20 cellular contexts compared by ENCODE assay signal in genomic region chr4:166421556-166422156, GRCh38.
DNase-seq lines count a peak whose midpoint lies in the region; ATAC-seq, FAIRE-seq and TF ChIP-seq lines count a peak whose summit lies in the region.
"Had no signal": no experiment of that assay in that cellular context is flagged by ENCODE, and none has a peak within 500 bp of the region (broad histone marks: within the 10 kb centered on the region; RNA-seq: fewer than 3 reads in every experiment).

No MANE protein-coding gene starts in this region.

- H2BK12ac ChIP-seq in mesenchymal stem cell (ENCODE audit: low read length in 2 of 2) = peak overlapping the region in 1 of 2 experiments; percentile 29

- H3K27me3 ChIP-seq in ACC112 (ENCODE audit: insufficient read depth, low read length) (no peaks in the 10 kb centered on the region), bronchial epithelial cell (ENCODE audit: control insufficient read depth, insufficient read depth, low read length) (no peaks in the 10 kb centered on the region), mesenchymal stem cell (ENCODE audit: control insufficient read depth in 1 of 2, insufficient read depth in 1 of 2, low read length in 2 of 2) (no peaks in the 10 kb centered on the region)
- H3K27me3 ChIP-seq: gastrocnemius medialis had no signal

- H3K9ac ChIP-seq in mesenchymal stem cell (ENCODE audit: low read length) = peak overlapping the region; percentile 80
- H3K9ac ChIP-seq: parathyroid adenoma had no signal

- no peaks in the 10 kb centered on the region for H3K79me1 ChIP-seq in mesenchymal stem cell (replicated peaks; ENCODE audit: low read length, poor library complexity, severe bottlenecking)

- no peak overlapping the region for H2BK15ac ChIP-seq in mesenchymal stem cell (ENCODE audit: low read depth, poor library complexity, severe bottlenecking)

- no peak overlapping the region for H3K14ac ChIP-seq in mesenchymal stem cell (ENCODE audit: low read length in 2 of 2)

- peak; percentile 75 for DNase-seq in MV-4-11 (lab: John Stamatoyannopoulos, UW)
- DNase-seq in bronchial epithelial cell (ENCODE audit: low read depth) = peak; percentile 24
- peak; percentile 1 for DNase-seq in mesenchymal stem cell
- no peak for DNase-seq in D721Med (ENCODE audit: insufficient read length, low spot score)
- no peak for DNase-seq in stimulated activated CD4-positive, alpha-beta T cell treated with anti-CD3 and anti-CD28 coated beads, Interleukin-2, amount 100 ng/mL, for 24 hours
- no peak for DNase-seq in omental fat pad (ENCODE audit: low spot score)
- DNase-seq in cerebellum (ENCODE audit: low spot score) = no peak
- DNase-seq: activated CD4-positive, alpha-beta memory T cell treated with anti-CD3 and anti-CD28 coated beads for 36 hours; CD8-positive, alpha-beta T cell; gastrocnemius medialis; islet precursor cell; NCI-H146; NCI-H510A treated with DMSO at 0.1 percent for 48 hours; stimulated activated CD4-positive, alpha-beta T cell treated with anti-CD3 and anti-CD28 coated beads, Interleukin-15, amount 100 ng/mL, for 24 hours; substantia nigra had no signal

- H2BK5ac ChIP-seq in mesenchymal stem cell (ENCODE audit: low read depth, low read length, poor library complexity, severe bottlenecking) = peak overlapping the region; percentile 5

- H3K36me3 ChIP-seq in ACC112 (ENCODE audit: insufficient read depth, low read length) (no peaks in the 10 kb centered on the region), bronchial epithelial cell (ENCODE audit: control insufficient read depth, insufficient read depth, low read length) (no peaks in the 10 kb centered on the region), mesenchymal stem cell (ENCODE audit: control insufficient read depth in 1 of 2, insufficient read depth in 2 of 2, low read depth in 1 of 2, low read length in 2 of 2) (no peaks in the 10 kb centered on the region)
- H3K36me3 ChIP-seq: gastrocnemius medialis had no signal

- TF ChIP-seq CTCF in bronchial epithelial cell (IDR thresholded peaks at IDR 0.05; ENCODE audit: insufficient read depth, low read length, severe bottlenecking) (no peak), D721Med (IDR thresholded peaks at IDR 0.05; ENCODE audit: insufficient read depth, missing control alignments) (no peak), omental fat pad (IDR thresholded peaks at IDR 0.05) (no peak)

- H3K4me2 ChIP-seq in mesenchymal stem cell (ENCODE audit: low read length, poor library complexity, severe bottlenecking) = no peak overlapping the region
- H3K4me2 ChIP-seq: A549 had no signal

- H2BK120ac ChIP-seq in mesenchymal stem cell (ENCODE audit: low read depth, low read length) = no peak overlapping the region

- no peak overlapping the region for H3K18ac ChIP-seq in mesenchymal stem cell (ENCODE audit: low read depth in 1 of 2, low read length in 2 of 2)

- no peak for ATAC-seq in omental fat pad (ENCODE audit: low FRiP score)
- ATAC-seq: A549; CD8-positive, alpha-beta T cell; gastrocnemius medialis had no signal

- no peaks in the 10 kb centered on the region for H3K79me2 ChIP-seq in ACC112 (ENCODE audit: control insufficient read depth, insufficient read depth, low read length, unreplicated experiment)
- H3K79me2 ChIP-seq: parathyroid adenoma had no signal

- H3K4me1 ChIP-seq in ACC112 (ENCODE audit: control insufficient read depth, insufficient read depth, low read length, unreplicated experiment) (peaks cover 20% of the 10 kb centered on the region), mesenchymal stem cell (ENCODE audit: control insufficient read depth, insufficient read depth, low read depth, low read length) (peaks cover 5% of the 10 kb centered on the region)
- H3K4me1 ChIP-seq: A549, gastrocnemius medialis, parathyroid adenoma had no signal

- peak overlapping the region; percentile 81 for H2AK5ac ChIP-seq in mesenchymal stem cell (ENCODE audit: low read length, severe bottlenecking)

- no peak overlapping the region for H2AFZ ChIP-seq in ACC112 (ENCODE audit: low read length, unreplicated experiment)
- H2AFZ ChIP-seq in mesenchymal stem cell (ENCODE audit: low read depth, low read length) = no peak overlapping the region
- H2AFZ ChIP-seq: parathyroid adenoma had no signal

- FAIRE-seq in bronchial epithelial cell (lab: Jason Lieb, UNC) (no peak), D721Med (lab: Jason Lieb, UNC) (no peak)
- FAIRE-seq: A549, G401.6 had no signal

- H4K91ac ChIP-seq in mesenchymal stem cell (ENCODE audit: low read length) = no peak overlapping the region

- H4K8ac ChIP-seq in mesenchymal stem cell (ENCODE audit: low read length) = no peak overlapping the region

- no peak overlapping the region for H3K23ac ChIP-seq in mesenchymal stem cell (ENCODE audit: low read length in 2 of 2)

- H3K4me3 ChIP-seq in ACC112 (ENCODE audit: low read depth, low read length) = no peak overlapping the region
- no peak overlapping the region for H3K4me3 ChIP-seq in bronchial epithelial cell (ENCODE audit: low read depth, low read length)
- H3K4me3 ChIP-seq in mesenchymal stem cell (ENCODE audit: insufficient read depth in 1 of 2, low read depth in 1 of 2, low read length in 2 of 2) = peak overlapping the region in 1 of 2 experiments; percentile 3
- H3K4me3 ChIP-seq: A549, gastrocnemius medialis had no signal

- WGBS in mesenchymal stem cell = 95% methylated on average over 2 of the region's 2 CpGs

- H3K4ac ChIP-seq in mesenchymal stem cell (ENCODE audit: low read depth in 1 of 2, low read length in 2 of 2) = no peak overlapping the region

- peak overlapping the region; percentile 74 for H3K27ac ChIP-seq in ACC112 (ENCODE audit: low read depth, low read length)
- peak overlapping the region; percentile 75 for H3K27ac ChIP-seq in mesenchymal stem cell (ENCODE audit: low read length, poor library complexity, severe bottlenecking)
- H3K27ac ChIP-seq: A549, gastrocnemius medialis, HL-60, parathyroid adenoma had no signal

- H3K9me3 ChIP-seq in mesenchymal stem cell (ENCODE audit: control insufficient read depth, low read length) = no peaks in the 10 kb centered on the region
- H3K9me3 ChIP-seq: A549, gastrocnemius medialis had no signal

Comparison
In these comparisons a context has a peak if more than half of its experiments do, and no peak if none do; other contexts are left out.
1. DNase-seq: peak in MV-4-11 (single experiment), bronchial epithelial cell (single experiment) and mesenchymal stem cell (single experiment); none in D721Med (single experiment), stimulated activated CD4-positive, alpha-beta T cell treated with anti-CD3 and anti-CD28 coated beads, Interleukin-2, amount 100 ng/mL, for 24 hours (0 of 2), omental fat pad (single experiment) and cerebellum (single experiment).